Comparison of ENCODE assay signal across 21 cellular contexts in the genomic region with DNA sequence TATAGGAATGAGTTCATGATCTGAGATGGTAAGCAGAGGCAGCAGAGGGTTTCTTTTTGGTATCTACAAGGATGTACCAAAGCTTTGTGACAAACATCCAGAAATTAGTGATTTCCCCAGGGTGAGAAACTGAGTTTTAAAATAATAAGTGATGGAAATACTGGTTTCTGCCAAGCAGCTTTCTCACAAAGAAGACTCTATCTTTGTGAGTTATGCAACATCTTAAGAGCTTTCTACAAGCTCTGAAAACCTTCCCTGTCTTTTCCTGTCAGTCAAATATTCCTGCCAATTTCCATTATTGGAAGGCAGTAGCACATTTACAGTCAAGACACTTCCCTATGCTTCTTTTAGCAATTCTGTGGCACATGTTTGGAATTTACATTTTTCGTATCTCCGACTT.
DNase-seq lines count a peak whose midpoint lies in the region; ATAC-seq, FAIRE-seq and TF ChIP-seq lines count a peak whose summit lies in the region.
"Had no signal": no experiment of that assay in that cellular context is flagged by ENCODE, and none has a peak within 500 bp of the region (broad histone marks: within the 10 kb centered on the region; RNA-seq: fewer than 3 reads in every experiment).

No MANE protein-coding gene starts in this region.

- peak overlapping the region; percentile 45; the same call in 1 of the 2 replicates for H3K27ac Mint-ChIP-seq in WTC11
- H3K27ac Mint-ChIP-seq: B cell; CD4-positive, CD25-positive, alpha-beta regulatory T cell; CD8-positive, alpha-beta T cell had no signal

- H3K36me3 ChIP-seq in left ventricle myocardium inferior = no peaks in the 10 kb centered on the region
- H3K36me3 ChIP-seq in heart right ventricle = no peaks in the 10 kb centered on the region
- H3K36me3 ChIP-seq in MG63 = no peaks in the 10 kb centered on the region
- H3K36me3 ChIP-seq: BLaER1 had no signal

- H3K27ac ChIP-seq in left ventricle myocardium inferior (replicated peaks) = peak overlapping the region; percentile 38
- no peak overlapping the region for H3K27ac ChIP-seq in heart right ventricle
- H3K27ac ChIP-seq in A549 = no peak overlapping the region
- H3K27ac ChIP-seq: BLaER1, C4-2B, GM23248 had no signal

- no peak for ATAC-seq in heart right ventricle
- ATAC-seq in A549 = no peak
- no peak for ATAC-seq in WTC11
- ATAC-seq in sciatic nerve = peak; percentile 45
- ATAC-seq: CD8-positive, alpha-beta T cell; GM12878 had no signal

- no peak for TF ChIP-seq EP300 in A549 (IDR thresholded peaks at IDR 0.05)

- TF ChIP-seq POLR2A in A549 (IDR thresholded peaks at IDR 0.05; ENCODE audit: low read length) = no peak

- no peaks in the 10 kb centered on the region for H3K36me3 Mint-ChIP-seq in WTC11
- H3K36me3 Mint-ChIP-seq: CD4-positive, CD25-positive, alpha-beta regulatory T cell; CD8-positive, alpha-beta T cell had no signal

- 78 to 84% methylated on average over 2 of the region's 2 CpGs for WGBS in heart right ventricle, 2 donors
- WGBS in A549 (ENCODE audit: missing lambda C conversion rate) = 0% methylated on average over 2 of the region's 2 CpGs

- H3K9me3 ChIP-seq in left ventricle myocardium inferior (replicated peaks) (no peaks in the 10 kb centered on the region), heart right ventricle (no peaks in the 10 kb centered on the region), A549 (no peaks in the 10 kb centered on the region), MG63 (no peaks in the 10 kb centered on the region)
- H3K9me3 ChIP-seq: BLaER1, Caco-2 had no signal

- H3K4me3 ChIP-seq in left ventricle myocardium inferior = no peak overlapping the region
- H3K4me3 ChIP-seq in heart right ventricle = no peak overlapping the region
- H3K4me3 ChIP-seq in A549 = no peak overlapping the region
- no peak overlapping the region for H3K4me3 ChIP-seq in MG63
- H3K4me3 ChIP-seq: BLaER1, GM12878, GM23248 had no signal

- POLR2A ChIA-PET in A549 (lab: Yijun Ruan, JAX) = no interaction called here
- POLR2A ChIA-PET in WTC11 (lab: Charles Lee) = no interaction called here

- CTCF ChIA-PET in A549 (lab: Yijun Ruan, JAX) (no interaction called here), WTC11 (lab: Charles Lee) (no interaction called here)

- H3K27me3 Mint-ChIP-seq in WTC11 (ENCODE audit: low read depth) = no peaks in the 10 kb centered on the region
- H3K27me3 Mint-ChIP-seq: B cell; CD4-positive, CD25-positive, alpha-beta regulatory T cell had no signal

- H3K27me3 ChIP-seq in left ventricle myocardium inferior (ENCODE audit: low read depth) (no peaks in the 10 kb centered on the region), heart right ventricle (no peaks in the 10 kb centered on the region), MG63 (no peaks in the 10 kb centered on the region)
- H3K27me3 ChIP-seq: BLaER1 had no signal

- peaks cover 53% of the 10 kb centered on the region for H3K4me1 Mint-ChIP-seq in WTC11
- H3K4me1 Mint-ChIP-seq: B cell; CD4-positive, CD25-positive, alpha-beta regulatory T cell had no signal

- peaks cover 4% of the 10 kb centered on the region; the same call in 1 of the 2 replicates for H3K9me3 Mint-ChIP-seq in WTC11

- no peak for TF ChIP-seq RAD21 in A549 (conservative IDR thresholded peaks at IDR 0.05 in 1 of 2, IDR thresholded peaks at IDR 0.05 in 1 of 2)

- H3K4me1 ChIP-seq in left ventricle myocardium inferior (no peaks in the 10 kb centered on the region), heart right ventricle (no peaks in the 10 kb centered on the region), A549 (no peaks in the 10 kb centered on the region)
- H3K4me1 ChIP-seq: BLaER1, Caco-2 had no signal

- TF ChIP-seq CTCF in left ventricle myocardium inferior (IDR thresholded peaks at IDR 0.05; ENCODE audit: borderline replicate concordance) = no peak
- no peak for TF ChIP-seq CTCF in heart right ventricle (IDR thresholded peaks at IDR 0.05)
- no peak for TF ChIP-seq CTCF in A549 (IDR thresholded peaks at IDR 0.05)
- TF ChIP-seq CTCF in WTC11 (IDR thresholded peaks at IDR 0.05) = no peak

- no peak overlapping the region for H3K4me2 ChIP-seq in A549
- H3K4me2 ChIP-seq: BLaER1 had no signal

- DNase-seq in left ventricle myocardium inferior = no peak
- no peak for DNase-seq in heart right ventricle
- DNase-seq in A549 (ENCODE audit: low read depth in 1 of 2, low spot score in 1 of 2) = no peak
- no peak for DNase-seq in WTC11 (ENCODE audit: low spot score)
- no peak for DNase-seq in sciatic nerve (ENCODE audit: low spot score)
- no peak for DNase-seq in MG63
- DNase-seq: Caco-2; CD4-positive, CD25-positive, alpha-beta regulatory T cell; CD8-positive, alpha-beta T cell; DMS153; EL; GDM1; GM23248; H7; HCEC 1CT had no signal

- H3K4me3 Mint-ChIP-seq in WTC11 = no peak overlapping the region
- H3K4me3 Mint-ChIP-seq: B cell; CD4-positive, CD25-positive, alpha-beta regulatory T cell; CD8-positive, alpha-beta T cell had no signal

- intact Hi-C loops in left ventricle myocardium inferior (cut with micrococcal nuclease) (no loop called here), heart right ventricle (cut with DNase I) (no loop called here), sciatic nerve (cut with DNase I) (no loop called here)

- FAIRE-seq in A549 (lab: Jason Lieb, UNC) = peak; percentile 36
- FAIRE-seq: GM12878, GM19239, H1 had no signal

TF ChIP-seq in A549, 52 proteins besides CTCF, POLR2A, EP300 and RAD21:
- TF ChIP-seq TP53 (CRISPR knock-in tag; IDR thresholded peaks at IDR 0.05) = no peak
- TF ChIP-seq, protein P1, sequence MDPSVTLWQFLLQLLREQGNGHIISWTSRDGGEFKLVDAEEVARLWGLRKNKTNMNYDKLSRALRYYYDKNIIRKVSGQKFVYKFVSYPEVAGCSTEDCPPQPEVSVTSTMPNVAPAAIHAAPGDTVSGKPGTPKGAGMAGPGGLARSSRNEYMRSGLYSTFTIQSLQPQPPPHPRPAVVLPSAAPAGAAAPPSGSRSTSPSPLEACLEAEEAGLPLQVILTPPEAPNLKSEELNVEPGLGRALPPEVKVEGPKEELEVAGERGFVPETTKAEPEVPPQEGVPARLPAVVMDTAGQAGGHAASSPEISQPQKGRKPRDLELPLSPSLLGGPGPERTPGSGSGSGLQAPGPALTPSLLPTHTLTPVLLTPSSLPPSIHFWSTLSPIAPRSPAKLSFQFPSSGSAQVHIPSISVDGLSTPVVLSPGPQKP (IDR thresholded peaks at IDR 0.05; ENCODE audit: low read depth, low read length) = no peak
- no peak for TF ChIP-seq HOXB13 (CRISPR knock-in tag; IDR thresholded peaks at IDR 0.05; ENCODE audit: low read depth)
- no peak for TF ChIP-seq NFE2L2 (conservative IDR thresholded peaks at IDR 0.05; ENCODE audit: low read length)
- no peak for TF ChIP-seq EHMT2 (IDR thresholded peaks at IDR 0.05; ENCODE audit: low read depth)
- TF ChIP-seq RARB (CRISPR knock-in tag; IDR thresholded peaks at IDR 0.05) = no peak
- no peak for TF ChIP-seq MAZ (IDR thresholded peaks at IDR 0.05; ENCODE audit: borderline replicate concordance, low read depth, low read length)
- no peak for TF ChIP-seq FOSB (CRISPR knock-in tag; IDR thresholded peaks at IDR 0.05)
- no peak for TF ChIP-seq CHD2 (IDR thresholded peaks at IDR 0.05; ENCODE audit: low read length, partially characterized antibody)
- TF ChIP-seq SMC3 (IDR thresholded peaks at IDR 0.05) = no peak
- TF ChIP-seq MYC (IDR thresholded peaks at IDR 0.05; ENCODE audit: borderline replicate concordance, low read length) = no peak
- TF ChIP-seq JUN (IDR thresholded peaks at IDR 0.05) = no peak

TF ChIP-seq in WTC11, 78 proteins besides CTCF, POLR2A, EP300 and RAD21 (continues in another document):
- no peak for TF ChIP-seq NFYB (CRISPR knock-in tag; conservative IDR thresholded peaks at IDR 0.05; ENCODE audit: low read depth)
- no peak for TF ChIP-seq JUN (CRISPR knock-in tag; IDR thresholded peaks at IDR 0.05)
- TF ChIP-seq, protein P2, sequence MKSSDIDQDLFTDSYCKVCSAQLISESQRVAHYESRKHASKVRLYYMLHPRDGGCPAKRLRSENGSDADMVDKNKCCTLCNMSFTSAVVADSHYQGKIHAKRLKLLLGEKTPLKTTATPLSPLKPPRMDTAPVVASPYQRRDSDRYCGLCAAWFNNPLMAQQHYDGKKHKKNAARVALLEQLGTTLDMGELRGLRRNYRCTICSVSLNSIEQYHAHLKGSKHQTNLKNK (CRISPR knock-in tag; IDR thresholded peaks at IDR 0.05) = no peak
- TF ChIP-seq FOXJ3 (CRISPR knock-in tag; IDR thresholded peaks at IDR 0.05; ENCODE audit: borderline replicate concordance) = no peak
- no peak for TF ChIP-seq ETV6 (CRISPR knock-in tag; IDR thresholded peaks at IDR 0.05)
- TF ChIP-seq, protein P3, sequence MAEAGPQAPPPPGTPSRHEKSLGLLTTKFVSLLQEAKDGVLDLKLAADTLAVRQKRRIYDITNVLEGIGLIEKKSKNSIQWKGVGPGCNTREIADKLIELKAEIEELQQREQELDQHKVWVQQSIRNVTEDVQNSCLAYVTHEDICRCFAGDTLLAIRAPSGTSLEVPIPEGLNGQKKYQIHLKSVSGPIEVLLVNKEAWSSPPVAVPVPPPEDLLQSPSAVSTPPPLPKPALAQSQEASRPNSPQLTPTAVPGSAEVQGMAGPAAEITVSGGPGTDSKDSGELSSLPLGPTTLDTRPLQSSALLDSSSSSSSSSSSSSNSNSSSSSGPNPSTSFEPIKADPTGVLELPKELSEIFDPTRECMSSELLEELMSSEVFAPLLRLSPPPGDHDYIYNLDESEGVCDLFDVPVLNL (CRISPR knock-in tag; IDR thresholded peaks at IDR 0.05; ENCODE audit: borderline replicate concordance, low read depth) = no peak
- TF ChIP-seq SMAD3 (CRISPR knock-in tag; IDR thresholded peaks at IDR 0.05; ENCODE audit: borderline replicate concordance) = no peak
- TF ChIP-seq, protein P4, sequence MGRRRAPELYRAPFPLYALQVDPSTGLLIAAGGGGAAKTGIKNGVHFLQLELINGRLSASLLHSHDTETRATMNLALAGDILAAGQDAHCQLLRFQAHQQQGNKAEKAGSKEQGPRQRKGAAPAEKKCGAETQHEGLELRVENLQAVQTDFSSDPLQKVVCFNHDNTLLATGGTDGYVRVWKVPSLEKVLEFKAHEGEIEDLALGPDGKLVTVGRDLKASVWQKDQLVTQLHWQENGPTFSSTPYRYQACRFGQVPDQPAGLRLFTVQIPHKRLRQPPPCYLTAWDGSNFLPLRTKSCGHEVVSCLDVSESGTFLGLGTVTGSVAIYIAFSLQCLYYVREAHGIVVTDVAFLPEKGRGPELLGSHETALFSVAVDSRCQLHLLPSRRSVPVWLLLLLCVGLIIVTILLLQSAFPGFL (CRISPR knock-in tag; IDR thresholded peaks at IDR 0.05; ENCODE audit: borderline replicate concordance) = no peak
